22 cellular contexts compared by ENCODE assay signal in genomic region chr1:203180611-203181330, GRCh38. TPM values are rescaled to one million over a fixed set of nuclear protein-coding genes. Genes with fewer than 3 reads are reported as not detected.
"Had no signal": no experiment of that assay in that cellular context is flagged by ENCODE, and none has a peak within 500 bp of the region (broad histone marks: within the 10 kb centered on the region; RNA-seq: fewer than 3 reads in every experiment).

No MANE protein-coding gene starts in this region.

- H3K27me3 ChIP-seq: cardiac muscle cell, esophagus squamous epithelium, tibial nerve, uterus had no signal

- H3K27ac Mint-ChIP-seq: activated CD4-positive, alpha-beta T cell treated with anti-CD3 and anti-CD28 coated beads for 36 hours; activated naive CD8-positive, alpha-beta T cell treated with anti-CD3 and anti-CD28 coated beads for 36 hours; activated T-helper 1 cell treated with anti-CD3 and anti-CD28 coated beads, Interleukin-12 subunit alpha, Interleukin-12 subunit beta, Interleukin-2, Interleukin-4 antibody, amounts not matched to agents 30 ng/mL and 10 ng/mL and 1 ng/mL, durations not matched to agents 14 hours and 24 hours and 36 hours; effector memory CD8-positive, alpha-beta T cell had no signal

- H3K36me3 Mint-ChIP-seq: activated naive CD8-positive, alpha-beta T cell treated with anti-CD3 and anti-CD28 coated beads for 36 hours; naive B cell had no signal

- DNase-seq: activated CD4-positive, alpha-beta T cell treated with anti-CD3 and anti-CD28 coated beads for 36 hours; activated CD4-positive, alpha-beta T cell treated with anti-CD3 and anti-CD28 coated beads, Interleukin-2, amount 50 U/mL, for 48 hours; activated naive CD4-positive, alpha-beta T cell; activated naive CD8-positive, alpha-beta T cell treated with anti-CD3 and anti-CD28 coated beads for 36 hours; activated T-cell treated with anti-CD3 and anti-CD28 coated beads for 4 hours; amygdala; effector memory CD8-positive, alpha-beta T cell; esophagus squamous epithelium; mesenchymal stem cell; mucosa of descending colon; naive B cell; retina; stimulated activated CD4-positive, alpha-beta T cell treated with anti-CD3 and anti-CD28 coated beads, Interleukin-12 subunit alpha, Interleukin-12 subunit beta, amount 100 ng/mL, for 4 hours; stimulated activated CD4-positive, alpha-beta T cell treated with anti-CD3 and anti-CD28 coated beads, Interleukin-2, amount 100 ng/mL, for 24 hours; stimulated activated naive CD8-positive, alpha-beta T cell treated with anti-CD3 and anti-CD28 coated beads, Interleukin-15, Interleukin-2, amounts not matched to agents 100 U/mL and 50 U/mL, for 24 hours; T-helper 2 cell; uterus had no signal

- H3K27me3 Mint-ChIP-seq: activated CD4-positive, alpha-beta T cell treated with anti-CD3 and anti-CD28 coated beads for 36 hours; activated naive CD8-positive, alpha-beta T cell treated with anti-CD3 and anti-CD28 coated beads for 36 hours had no signal

- H3K36me3 ChIP-seq: cardiac muscle cell, esophagus squamous epithelium, tibial nerve, uterus had no signal

- H3K27ac ChIP-seq: cardiac muscle cell, esophagus squamous epithelium, tibial nerve, uterus had no signal

- H3K4me1 Mint-ChIP-seq: activated CD4-positive, alpha-beta T cell treated with anti-CD3 and anti-CD28 coated beads for 36 hours; activated naive CD8-positive, alpha-beta T cell treated with anti-CD3 and anti-CD28 coated beads for 36 hours had no signal

- H3K4me3 Mint-ChIP-seq: activated CD4-positive, alpha-beta T cell treated with anti-CD3 and anti-CD28 coated beads for 36 hours; activated naive CD8-positive, alpha-beta T cell treated with anti-CD3 and anti-CD28 coated beads for 36 hours; activated T-helper 1 cell treated with anti-CD3 and anti-CD28 coated beads, Interleukin-12 subunit alpha, Interleukin-12 subunit beta, Interleukin-2, Interleukin-4 antibody, amounts not matched to agents 30 ng/mL and 10 ng/mL and 1 ng/mL, durations not matched to agents 14 hours and 24 hours and 36 hours; effector memory CD8-positive, alpha-beta T cell had no signal

- H3K9me3 Mint-ChIP-seq: activated naive CD8-positive, alpha-beta T cell treated with anti-CD3 and anti-CD28 coated beads for 36 hours; activated T-helper 1 cell treated with anti-CD3 and anti-CD28 coated beads, Interleukin-12 subunit alpha, Interleukin-12 subunit beta, Interleukin-2, Interleukin-4 antibody, amounts not matched to agents 30 ng/mL and 10 ng/mL and 1 ng/mL, durations not matched to agents 14 hours and 24 hours and 36 hours; effector memory CD8-positive, alpha-beta T cell; naive B cell had no signal

- ATAC-seq: activated CD4-positive, alpha-beta T cell treated with anti-CD3 and anti-CD28 coated beads for 36 hours; effector memory CD8-positive, alpha-beta T cell; mucosa of descending colon; stimulated activated naive CD8-positive, alpha-beta T cell treated with anti-CD3 and anti-CD28 coated beads, Interleukin-15, Interleukin-2, amounts not matched to agents 100 U/mL and 50 U/mL, for 24 hours had no signal

- H3K4me1 ChIP-seq: tibial nerve, uterus had no signal

- H3K4me3 ChIP-seq: cardiac muscle cell, esophagus squamous epithelium, mucosa of descending colon, tibial nerve, uterus had no signal

- H3K9me3 ChIP-seq: esophagus squamous epithelium, mucosa of descending colon, tibial nerve, uterus had no signal

RNA-seq across cellular contexts. Expression of gene MYBPH, which starts 5.1 kb away (rescaled TPM):
- total RNA-seq: activated CD4-positive, alpha-beta T cell treated with anti-CD3 and anti-CD28 coated beads for 36 hours; activated naive CD8-positive, alpha-beta T cell treated with anti-CD3 and anti-CD28 coated beads for 36 hours; activated T-helper 1 cell treated with anti-CD3 and anti-CD28 coated beads, Interleukin-12 subunit alpha, Interleukin-12 subunit beta, Interleukin-2, Interleukin-4 antibody, amounts not matched to agents 30 ng/mL and 10 ng/mL and 1 ng/mL, durations not matched to agents 14 hours and 24 hours and 36 hours; dermis microvascular lymphatic vessel endothelial cell; esophagus squamous epithelium; mucosa of descending colon; tibial nerve had no signal
- polyA plus RNA-seq: liver had no signal

RNA-seq across cellular contexts. Expression of gene CHI3L1, which starts 5.7 kb away (rescaled TPM):
- total RNA-seq: activated naive CD8-positive, alpha-beta T cell treated with anti-CD3 and anti-CD28 coated beads for 36 hours; activated T-helper 1 cell treated with anti-CD3 and anti-CD28 coated beads, Interleukin-12 subunit alpha, Interleukin-12 subunit beta, Interleukin-2, Interleukin-4 antibody, amounts not matched to agents 30 ng/mL and 10 ng/mL and 1 ng/mL, durations not matched to agents 14 hours and 24 hours and 36 hours; cardiac muscle cell had no signal

RNA-seq across cellular contexts. Expression of gene CHIT1, which starts 48.7 kb away (rescaled TPM):
- total RNA-seq: dermis microvascular lymphatic vessel endothelial cell had no signal
- polyA plus RNA-seq: cardiac muscle cell had no signal

RNA-seq across cellular contexts. Expression of gene ADORA1, which starts 53.2 kb away (rescaled TPM):
- total RNA-seq: activated CD4-positive, alpha-beta T cell treated with anti-CD3 and anti-CD28 coated beads for 36 hours; activated naive CD8-positive, alpha-beta T cell treated with anti-CD3 and anti-CD28 coated beads for 36 hours; activated T-helper 1 cell treated with anti-CD3 and anti-CD28 coated beads, Interleukin-12 subunit alpha, Interleukin-12 subunit beta, Interleukin-2, Interleukin-4 antibody, amounts not matched to agents 30 ng/mL and 10 ng/mL and 1 ng/mL, durations not matched to agents 14 hours and 24 hours and 36 hours; dermis microvascular lymphatic vessel endothelial cell had no signal
